In the genomic region with DNA sequence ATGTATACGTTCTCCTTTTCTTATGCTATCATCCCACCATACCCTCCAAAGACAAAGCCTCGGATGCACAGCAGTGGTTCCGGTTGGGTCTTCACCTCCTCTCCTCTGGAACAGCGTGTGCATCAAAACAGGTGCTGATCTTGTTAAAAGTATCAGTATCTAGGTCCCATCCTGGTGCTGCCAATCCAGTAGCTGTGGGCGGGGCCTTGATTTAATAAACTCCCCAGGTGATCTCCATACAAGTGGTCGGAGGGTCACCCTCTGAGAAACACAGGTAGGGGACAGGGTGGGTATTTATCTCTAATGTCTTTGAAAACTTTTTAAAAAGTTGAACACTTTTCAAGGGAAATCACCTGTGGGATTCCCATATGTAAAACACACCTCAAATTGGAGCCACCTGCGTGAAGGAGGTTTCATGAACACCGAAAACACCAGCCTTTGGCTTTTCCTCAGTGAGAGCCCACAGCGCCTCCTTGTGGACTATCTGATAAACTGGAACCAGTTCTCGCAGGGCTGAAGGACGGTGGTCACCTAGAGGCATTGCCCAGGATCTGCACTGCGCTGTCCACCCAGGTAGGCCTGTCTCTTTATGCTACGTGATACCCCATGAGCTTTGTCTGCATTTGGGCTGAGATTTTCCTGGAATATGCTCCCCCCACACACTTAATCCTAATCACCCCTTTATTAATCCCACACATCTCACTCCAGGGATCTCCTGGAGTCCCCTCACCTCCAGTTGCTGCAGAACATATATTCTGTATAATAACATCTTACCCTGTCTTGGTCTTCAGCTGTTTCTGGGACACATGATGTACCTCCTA, we compare ENCODE assay signal across 8 cellular contexts.
A peak's percentile ranks its signal among the peaks of the same experiment; 100 is the strongest.
DNase-seq lines count a peak whose midpoint lies in the region; ATAC-seq, FAIRE-seq and TF ChIP-seq lines count a peak whose summit lies in the region.

No MANE protein-coding gene starts in this region.

- in situ Hi-C loops in K562 (cut with MboI): no loop called here

- no peak for FAIRE-seq in A549 (lab: Jason Lieb, UNC)
- FAIRE-seq in K562 (lab: Jason Lieb, UNC): peak; percentile 91

- POLR2A ChIA-PET in A549 (lab: Yijun Ruan, JAX) (no interaction called here), K562 (lab: Yijun Ruan, JAX) (no interaction called here)

- TF ChIP-seq CTCF in A549 (IDR thresholded peaks at IDR 0.05) (peak; percentile 91), K562 (IDR thresholded peaks at IDR 0.05 in 2 of 3, conservative IDR thresholded peaks at IDR 0.05 in 1 of 3; ENCODE audit: insufficient read depth in 2 of 3, low read depth in 1 of 3, low read length in 3 of 3) (peak; percentile 90 to 98 (median 91)), testis (IDR thresholded peaks at IDR 0.05) (peak; percentile 40 to 48 (median 43))

- no peaks in the 10 kb centered on the region for H4K20me1 ChIP-seq in K562 (replicated peaks; ENCODE audit: control insufficient read depth, insufficient read depth, low read length)

- ATAC-seq in A549: peak; percentile 98
- ATAC-seq in HG02973 (IDR thresholded peaks at IDR 0.05; ENCODE audit: unreplicated experiment): peak; percentile 21
- peak; percentile 99 for ATAC-seq in K562

- H3K27me3 ChIP-seq in K562 (ENCODE audit: control insufficient read depth in 2 of 2, insufficient read depth in 2 of 2, low read length in 2 of 2) (peaks cover 6 to 37% of the 10 kb centered on the region in 2 experiments; a peak in 3 of 5 replicates), testis (no peaks in the 10 kb centered on the region)

- H3K79me2 ChIP-seq in K562 (ENCODE audit: control insufficient read depth, insufficient read depth, low read length): no peaks in the 10 kb centered on the region

- H3K4me2 ChIP-seq in A549 (no peak overlapping the region), K562 (ENCODE audit: insufficient read depth, low read length) (no peak overlapping the region)

- TF ChIP-seq RAD21 in A549 (conservative IDR thresholded peaks at IDR 0.05 in 1 of 2, IDR thresholded peaks at IDR 0.05 in 1 of 2) (peak; percentile 78 to 80), K562 (CRISPR knock-in tag; conservative IDR thresholded peaks at IDR 0.05 in 1 of 2, IDR thresholded peaks at IDR 0.05 in 1 of 2) (peak; percentile 39 to 78)

- no peaks in the 10 kb centered on the region for H3K9me1 ChIP-seq in K562 (ENCODE audit: control insufficient read depth, insufficient read depth, low read length)

- H3K4me1 ChIP-seq in A549: no peaks in the 10 kb centered on the region
- no peaks in the 10 kb centered on the region for H3K4me1 ChIP-seq in K562 (replicated peaks in 1 of 2; ENCODE audit: control insufficient read depth in 2 of 2, insufficient read depth in 2 of 2, low read length in 2 of 2)
- no peaks in the 10 kb centered on the region for H3K4me1 ChIP-seq in testis

- TF ChIP-seq POLR2A in A549 (IDR thresholded peaks at IDR 0.05; ENCODE audit: low read length) (no peak), K562 (conservative IDR thresholded peaks at IDR 0.05) (no peak), testis (IDR thresholded peaks at IDR 0.05) (no peak)

- DNase-seq in A549 (ENCODE audit: low read depth in 1 of 2, low spot score in 1 of 2) (peak; percentile 67 to 74), EL (peak; percentile 54), NCI-H526 treated with DMSO at 0.1 percent for 48 hours (lab: John Stamatoyannopoulos, UW) (peak; percentile 8), K562 (ENCODE audit: extremely low read depth in 1 of 4, low spot score in 3 of 4) (peak; percentile 73 to 80 (median 76)), kidney tubule cell (ENCODE audit: low spot score) (peak; percentile 52), testis (peak; percentile 72)
- DNase-seq in stimulated activated naive CD4-positive, alpha-beta T cell treated with Interleukin-2 at 50 U/mL for 16 hours (lab: John Stamatoyannopoulos, UW): no peak

- H2AFZ ChIP-seq in K562 (ENCODE audit: low read depth, low read length): no peak overlapping the region

- H3K9me3 ChIP-seq in A549 (no peaks in the 10 kb centered on the region), K562 (replicated peaks; ENCODE audit: control insufficient read depth, insufficient read depth, low read depth, low read length) (no peaks in the 10 kb centered on the region), testis (no peaks in the 10 kb centered on the region)

- H3K27ac ChIP-seq in A549 (no peak overlapping the region), K562 (ENCODE audit: extremely low read depth, low read depth, low read length) (no peak overlapping the region), testis (no peak overlapping the region)

- CTCF ChIA-PET in A549 (lab: Yijun Ruan, JAX): interaction anchor here (0.6 to 5.0 kb wide), 39 partner anchors 10 to 524 kb away, joined by 3 to 31 read pairs (median 3); a partner anchor contains a TSS
- CTCF ChIA-PET in K562 (lab: Yijun Ruan, JAX; ENCODE audit: low intra/inter-chr PET ratio): interaction anchor here (0.9 to 1.1 kb wide), 2 partner anchors 9 to 512 kb away, joined by 3 read pairs; no protein-coding TSS in a partner anchor

- BruUV-seq in K562 (replicated peaks; lab: Mats Ljungman, UMichigan): no TSS peak

- WGBS in A549 (ENCODE audit: missing lambda C conversion rate): 54% methylated on average over 13 of the region's 13 CpGs
- WGBS in K562 (ENCODE audit: insufficient coverage, low coverage, missing lambda C conversion rate): 4% methylated on average over 13 of the region's 13 CpGs
- WGBS in testis, 2 donors: 60 to 77% methylated on average over 13 of the region's 13 CpGs

- H3K36me3 ChIP-seq in K562 (ENCODE audit: control insufficient read depth, insufficient read depth, low read length) (no peaks in the 10 kb centered on the region), testis (ENCODE audit: low read depth, missing control alignments) (no peaks in the 10 kb centered on the region)

- no peak for TF ChIP-seq EP300 in A549 (IDR thresholded peaks at IDR 0.05)
- no peak for TF ChIP-seq EP300 in K562 (IDR thresholded peaks at IDR 0.05; ENCODE audit: low read length)

- H3K4me3 ChIP-seq in A549: no peak overlapping the region
- no peak overlapping the region for H3K4me3 ChIP-seq in K562
- H3K4me3 ChIP-seq in testis: no peak overlapping the region

- intact Hi-C loops in K562 (cut with micrococcal nuclease): no loop called here
- intact Hi-C loops in testis (cut with DNase I; ENCODE audit: low total_unique reads): no loop called here

- no peak overlapping the region for H3K9ac ChIP-seq in K562 (ENCODE audit: insufficient read depth in 1 of 2, low read depth in 2 of 2, low read length in 2 of 2)

TF ChIP-seq in A549, 52 proteins besides CTCF, POLR2A, EP300 and RAD21:
- peak; percentile 80 for TF ChIP-seq SMC3 (IDR thresholded peaks at IDR 0.05)
- no peak for TF ChIP-seq NPAS2 (CRISPR knock-in tag; IDR thresholded peaks at IDR 0.05; ENCODE audit: borderline replicate concordance)

TF ChIP-seq in K562, 482 proteins besides CTCF, POLR2A, EP300 and RAD21:
- TF ChIP-seq MYBL2 (IDR thresholded peaks at IDR 0.05; ENCODE audit: low read depth): no peak
- TF ChIP-seq MYBL2 (CRISPR knock-in tag; IDR thresholded peaks at IDR 0.05; ENCODE audit: borderline replicate concordance): no peak
- peak; percentile 67; the same call in 1 of the 2 replicates for TF ChIP-seq SMC3 (conservative IDR thresholded peaks at IDR 0.05; ENCODE audit: insufficient read depth, low read depth, low read length)
- TF ChIP-seq STAG1 (CRISPR knock-in tag; IDR thresholded peaks at IDR 0.05; ENCODE audit: borderline replicate concordance): peak; percentile 55; the same call in 1 of the 2 replicates
- TF ChIP-seq, protein P1, sequence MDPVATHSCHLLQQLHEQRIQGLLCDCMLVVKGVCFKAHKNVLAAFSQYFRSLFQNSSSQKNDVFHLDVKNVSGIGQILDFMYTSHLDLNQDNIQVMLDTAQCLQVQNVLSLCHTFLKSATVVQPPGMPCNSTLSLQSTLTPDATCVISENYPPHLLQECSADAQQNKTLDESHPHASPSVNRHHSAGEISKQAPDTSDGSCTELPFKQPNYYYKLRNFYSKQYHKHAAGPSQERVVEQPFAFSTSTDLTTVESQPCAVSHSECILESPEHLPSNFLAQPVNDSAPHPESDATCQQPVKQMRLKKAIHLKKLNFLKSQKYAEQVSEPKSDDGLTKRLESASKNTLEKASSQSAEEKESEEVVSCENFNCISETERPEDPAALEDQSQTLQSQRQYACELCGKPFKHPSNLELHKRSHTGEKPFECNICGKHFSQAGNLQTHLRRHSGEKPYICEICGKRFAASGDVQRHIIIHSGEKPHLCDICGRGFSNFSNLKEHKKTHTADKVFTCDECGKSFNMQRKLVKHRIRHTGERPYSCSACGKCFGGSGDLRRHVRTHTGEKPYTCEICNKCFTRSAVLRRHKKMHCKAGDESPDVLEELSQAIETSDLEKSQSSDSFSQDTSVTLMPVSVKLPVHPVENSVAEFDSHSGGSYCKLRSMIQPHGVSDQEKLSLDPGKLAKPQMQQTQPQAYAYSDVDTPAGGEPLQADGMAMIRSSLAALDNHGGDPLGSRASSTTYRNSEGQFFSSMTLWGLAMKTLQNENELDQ (CRISPR knock-in tag; IDR thresholded peaks at IDR 0.05; ENCODE audit: borderline replicate concordance): no peak
- TF ChIP-seq, protein P2, sequence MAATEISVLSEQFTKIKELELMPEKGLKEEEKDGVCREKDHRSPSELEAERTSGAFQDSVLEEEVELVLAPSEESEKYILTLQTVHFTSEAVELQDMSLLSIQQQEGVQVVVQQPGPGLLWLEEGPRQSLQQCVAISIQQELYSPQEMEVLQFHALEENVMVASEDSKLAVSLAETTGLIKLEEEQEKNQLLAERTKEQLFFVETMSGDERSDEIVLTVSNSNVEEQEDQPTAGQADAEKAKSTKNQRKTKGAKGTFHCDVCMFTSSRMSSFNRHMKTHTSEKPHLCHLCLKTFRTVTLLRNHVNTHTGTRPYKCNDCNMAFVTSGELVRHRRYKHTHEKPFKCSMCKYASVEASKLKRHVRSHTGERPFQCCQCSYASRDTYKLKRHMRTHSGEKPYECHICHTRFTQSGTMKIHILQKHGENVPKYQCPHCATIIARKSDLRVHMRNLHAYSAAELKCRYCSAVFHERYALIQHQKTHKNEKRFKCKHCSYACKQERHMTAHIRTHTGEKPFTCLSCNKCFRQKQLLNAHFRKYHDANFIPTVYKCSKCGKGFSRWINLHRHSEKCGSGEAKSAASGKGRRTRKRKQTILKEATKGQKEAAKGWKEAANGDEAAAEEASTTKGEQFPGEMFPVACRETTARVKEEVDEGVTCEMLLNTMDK (IDR thresholded peaks at IDR 0.05; ENCODE audit: borderline replicate concordance, insufficient read depth, low read depth, low read length, poor library complexity, severe bottlenecking): peak; percentile 33
- no peak for TF ChIP-seq MECOM (CRISPR knock-in tag; IDR thresholded peaks at IDR 0.05)

Comparison
In these comparisons a context has a peak if more than half of its experiments do, and no peak if none do; other contexts are left out.
1. ATAC-seq: peak in every context shown above with its lines; median percentile 99 in K562; 98 in A549; 21 in HG02973.